Comparison of ENCODE assay signal across 35 cellular contexts in genomic region chr7:106374437-106374836, GRCh38.
"Had no signal": no experiment of that assay in that cellular context is flagged by ENCODE, and none has a peak within 500 bp of the region (broad histone marks: within the 10 kb centered on the region; RNA-seq: fewer than 3 reads in every experiment).

No MANE protein-coding gene starts in this region.

- DNase-seq: Karpas-422, Kasumi-1, MG63, MM.1S, MV-4-11, NCI-H1048, NCI-H1092, NCI-H1092 treated with DMSO at 0.1 percent for 48 hours, NCI-H1105, NCI-H1105 treated with DMSO at 0.1 percent for 48 hours, NCI-H1417, NCI-H1417 treated with DMSO at 0.1 percent for 48 hours, NCI-H1436, NCI-H1436 treated with DMSO at 0.1 percent for 48 hours, NCI-H146, NCI-H1694, NCI-H1694 treated with DMSO at 0.1 percent for 48 hours, NCI-H187, NCI-H187 treated with DMSO at 0.1 percent for 48 hours, NCI-H1930, NCI-H2029, NCI-H2029 treated with DMSO at 0.1 percent for 48 hours, NCI-H2081, NCI-H2081 treated with DMSO at 0.1 percent for 48 hours, NCI-H2107, NCI-H2171, NCI-H2171 treated with DMSO at 0.1 percent for 48 hours, NCI-H2227 treated with DMSO at 0.1 percent for 48 hours, NCI-H226, NCI-H345, NCI-H446, NCI-H446 treated with DMSO at 0.1 percent for 48 hours, NCI-H510A, NCI-H510A treated with DMSO at 0.1 percent for 48 hours, NCI-H524 had no signal

- H3K4me3 ChIP-seq: MG63 had no signal

- H3K9me3 ChIP-seq: MG63 had no signal

- H3K36me3 ChIP-seq: MG63 had no signal

- H3K27me3 ChIP-seq: MG63 had no signal
